29 cellular contexts compared by ENCODE assay signal in genomic region chr6:119390276-119390793, GRCh38. TPM values are rescaled to one million over a fixed set of nuclear protein-coding genes. Genes with fewer than 3 reads are reported as not detected.
DNase-seq lines count a peak whose midpoint lies in the region; ATAC-seq, FAIRE-seq and TF ChIP-seq lines count a peak whose summit lies in the region.
"Had no signal": no experiment of that assay in that cellular context is flagged by ENCODE, and none has a peak within 500 bp of the region (broad histone marks: within the 10 kb centered on the region; RNA-seq: fewer than 3 reads in every experiment).

No MANE protein-coding gene starts in this region.

- H3K4me2 ChIP-seq in Loucy (ENCODE audit: low read depth, low read length, poor library complexity, severe bottlenecking): no peak overlapping the region
- H3K4me2 ChIP-seq in astrocyte (ENCODE audit: low read length): no peak overlapping the region
- H3K4me2 ChIP-seq: neural progenitor cell had no signal

- no peak for TF ChIP-seq POLR2A in heart left ventricle (IDR thresholded peaks at IDR 0.05)

- no peak overlapping the region for H3K9ac ChIP-seq in Loucy (ENCODE audit: low read depth, low read length, poor library complexity, severe bottlenecking)
- H3K9ac ChIP-seq in astrocyte (ENCODE audit: low read length): no peak overlapping the region
- H3K9ac ChIP-seq: GM23248, neural progenitor cell had no signal

- DNase-seq in AG10803 (ENCODE audit: low read depth) (peak; percentile 12), astrocyte (ENCODE audit: low read depth) (peak; percentile 35), islet precursor cell (peak; percentile 55), NCI-H2029 (lab: John Stamatoyannopoulos, UW) (no peak), DMS 273 treated with DMSO at 0.1 percent for 48 hours (lab: John Stamatoyannopoulos, UW) (no peak), heart left ventricle (no peak)
- no peak for DNase-seq in stimulated activated CD4-positive, alpha-beta T cell treated with anti-CD3 and anti-CD28 coated beads, Interleukin-12 subunit alpha, Interleukin-12 subunit beta, amount 100 ng/mL, for 4 hours
- DNase-seq: 8988T; activated CD4-positive, alpha-beta memory T cell treated with anti-CD3 and anti-CD28 coated beads, Interleukin-2, amount 10 ng/mL, durations not matched to agents 7 days and 5 days; activated CD4-positive, CD25-positive, alpha-beta regulatory T cell; body of pancreas; CD8-positive, alpha-beta T cell; DMS53; effector CD8-positive, alpha-beta T cell; erythroblast; GF-D8; GM23248; KG1; lower lobe of right lung; MV-4-11; NCI-H1694; T1000; transverse colon had no signal

- H3K27ac ChIP-seq in astrocyte (ENCODE audit: low read depth, low read length) (no peak overlapping the region), heart left ventricle (no peak overlapping the region)
- H3K27ac ChIP-seq: body of pancreas, GM23248, lower lobe of right lung, neural progenitor cell, transverse colon had no signal

- ATAC-seq in heart left ventricle: no peak
- ATAC-seq: body of pancreas; CD8-positive, alpha-beta T cell; lower lobe of right lung; Right ventricle myocardium inferior had no signal

- FAIRE-seq in astrocyte (lab: Jason Lieb, UNC): no peak
- FAIRE-seq: GM18507 had no signal

- H3K36me3 Mint-ChIP-seq in astrocyte (ENCODE audit: low read depth, unreplicated experiment): no peaks in the 10 kb centered on the region
- H3K36me3 Mint-ChIP-seq: CD8-positive, alpha-beta T cell; neural progenitor cell had no signal

- H3K9me3 ChIP-seq in Loucy (ENCODE audit: insufficient read depth, low read depth, low read length): no peaks in the 10 kb centered on the region
- no peaks in the 10 kb centered on the region for H3K9me3 ChIP-seq in astrocyte (ENCODE audit: insufficient read depth, low read depth, low read length)
- peaks cover 0 to 26% (median 8%) of the 10 kb centered on the region in 12 donors for H3K9me3 ChIP-seq in heart left ventricle
- H3K9me3 ChIP-seq: lower lobe of right lung had no signal

- H4K20me1 ChIP-seq in Loucy (ENCODE audit: insufficient read depth, low read length, poor library complexity, severe bottlenecking): no peaks in the 10 kb centered on the region
- no peaks in the 10 kb centered on the region for H4K20me1 ChIP-seq in astrocyte (ENCODE audit: insufficient read depth, low read length)

- peaks cover 5% of the 10 kb centered on the region for H3K4me1 Mint-ChIP-seq in astrocyte (ENCODE audit: low read depth, unreplicated experiment)
- H3K4me1 Mint-ChIP-seq: activated CD4-positive, alpha-beta memory T cell treated with anti-CD3 and anti-CD28 coated beads, Interleukin-2, amount 10 ng/mL, durations not matched to agents 7 days and 5 days; neural progenitor cell had no signal

- H3K9me3 Mint-ChIP-seq in astrocyte (ENCODE audit: unreplicated experiment): peaks cover 2% of the 10 kb centered on the region
- H3K9me3 Mint-ChIP-seq: neural progenitor cell had no signal

- no peak overlapping the region for H3K4me3 ChIP-seq in AG10803 (ENCODE audit: low read length)
- no peak overlapping the region for H3K4me3 ChIP-seq in Loucy (ENCODE audit: low read length, poor library complexity, severe bottlenecking)
- H3K4me3 ChIP-seq in astrocyte (ENCODE audit: insufficient read depth, low read depth, low read length): no peak overlapping the region
- no peak overlapping the region for H3K4me3 ChIP-seq in heart left ventricle
- H3K4me3 ChIP-seq: body of pancreas, GM23248, lower lobe of right lung, neural progenitor cell, transverse colon had no signal

- no peaks in the 10 kb centered on the region for H3K9me2 ChIP-seq in Loucy (replicated peaks; ENCODE audit: low read depth, low read length)

- H3K27ac Mint-ChIP-seq in astrocyte (ENCODE audit: unreplicated experiment): no peak overlapping the region
- H3K27ac Mint-ChIP-seq: activated CD4-positive, alpha-beta memory T cell treated with anti-CD3 and anti-CD28 coated beads, Interleukin-2, amount 10 ng/mL, durations not matched to agents 7 days and 5 days; activated naive CD8-positive, alpha-beta T cell; CD8-positive, alpha-beta T cell; neural progenitor cell; progenitor cell of endocrine pancreas had no signal

- H3K79me2 ChIP-seq in Loucy (ENCODE audit: insufficient read depth, low read length): no peaks in the 10 kb centered on the region
- H3K79me2 ChIP-seq in astrocyte (ENCODE audit: insufficient read depth, low read length): no peaks in the 10 kb centered on the region

- intact Hi-C loops in heart left ventricle (cut with DNase I): no loop called here

- H3K4me3 Mint-ChIP-seq in astrocyte (ENCODE audit: unreplicated experiment): no peak overlapping the region
- H3K4me3 Mint-ChIP-seq: activated CD4-positive, alpha-beta memory T cell treated with anti-CD3 and anti-CD28 coated beads, Interleukin-2, amount 10 ng/mL, durations not matched to agents 7 days and 5 days; activated naive CD8-positive, alpha-beta T cell; CD8-positive, alpha-beta T cell; neural progenitor cell had no signal

- TF ChIP-seq CTCF in AG10803 (conservative IDR thresholded peaks at IDR 0.05; ENCODE audit: low read length) (no peak), Loucy (conservative IDR thresholded peaks at IDR 0.05; ENCODE audit: low read length) (no peak), astrocyte (IDR thresholded peaks at IDR 0.05; ENCODE audit: insufficient read depth, low read depth, low read length) (no peak), heart left ventricle (IDR thresholded peaks at IDR 0.05) (no peak)

- H3K4me1 ChIP-seq in Loucy (ENCODE audit: insufficient read depth, low read length, poor library complexity, severe bottlenecking): no peaks in the 10 kb centered on the region
- H3K4me1 ChIP-seq in astrocyte (ENCODE audit: insufficient read depth, low read length): no peaks in the 10 kb centered on the region
- H3K4me1 ChIP-seq in heart left ventricle: no peaks in the 10 kb centered on the region
- H3K4me1 ChIP-seq: body of pancreas, lower lobe of right lung, neural progenitor cell, transverse colon had no signal

- H3F3A ChIP-seq in Loucy (ENCODE audit: low read depth): no peaks in the 10 kb centered on the region

- H3K27me3 Mint-ChIP-seq in astrocyte (ENCODE audit: low read depth, unreplicated experiment): no peaks in the 10 kb centered on the region
- H3K27me3 Mint-ChIP-seq: activated CD4-positive, alpha-beta memory T cell treated with anti-CD3 and anti-CD28 coated beads, Interleukin-2, amount 10 ng/mL, durations not matched to agents 7 days and 5 days; activated naive CD8-positive, alpha-beta T cell; progenitor cell of endocrine pancreas had no signal

- 0 out of 2 replicates have a peak overlapping the region, but pooled peaks have one; percentile 27 for H2AFZ ChIP-seq in Loucy (ENCODE audit: low read length)
- no peak overlapping the region for H2AFZ ChIP-seq in astrocyte (ENCODE audit: low read depth, low read length)
- H2AFZ ChIP-seq: GM23248 had no signal

- H3K27me3 ChIP-seq in Loucy (ENCODE audit: insufficient read depth, low read length, poor library complexity, severe bottlenecking) (no peaks in the 10 kb centered on the region), astrocyte (ENCODE audit: insufficient read depth, low read length) (no peaks in the 10 kb centered on the region), heart left ventricle (no peaks in the 10 kb centered on the region)
- H3K27me3 ChIP-seq: body of pancreas, neural progenitor cell, transverse colon had no signal

- H3K36me3 ChIP-seq in Loucy (ENCODE audit: insufficient read depth, low read length): no peaks in the 10 kb centered on the region
- no peaks in the 10 kb centered on the region for H3K36me3 ChIP-seq in astrocyte (ENCODE audit: insufficient read depth, low read length)
- no peaks in the 10 kb centered on the region for H3K36me3 ChIP-seq in heart left ventricle
- H3K36me3 ChIP-seq: lower lobe of right lung, neural progenitor cell, transverse colon had no signal

RNA-seq across cellular contexts. Expression of gene MAN1A1, which starts 40.8 kb away (rescaled TPM):
- total RNA-seq in astrocyte (11.7 and 13.2 TPM in 2 replicates), heart left ventricle (10 to 100 TPM in 8 of 9 donors, 1 to 10 TPM in 1; 7.0 to 30.6 (median 20.6) TPM)
- polyA plus RNA-seq in heart left ventricle: 1 to 10 TPM; 5.6 to 9.6 TPM

Comparison
In these comparisons a context has a peak if more than half of its experiments do, and no peak if none do; other contexts are left out.
1. DNase-seq: peak in AG10803 (single experiment), astrocyte (single experiment) and islet precursor cell (single experiment); none in NCI-H2029 (single experiment), DMS 273 treated with DMSO at 0.1 percent for 48 hours (single experiment), heart left ventricle (0 of 5) and stimulated activated CD4-positive, alpha-beta T cell treated with anti-CD3 and anti-CD28 coated beads, Interleukin-12 subunit alpha, Interleukin-12 subunit beta, amount 100 ng/mL, for 4 hours (single experiment).